ENCODE assay signal across 8 cellular contexts in the genomic region with DNA sequence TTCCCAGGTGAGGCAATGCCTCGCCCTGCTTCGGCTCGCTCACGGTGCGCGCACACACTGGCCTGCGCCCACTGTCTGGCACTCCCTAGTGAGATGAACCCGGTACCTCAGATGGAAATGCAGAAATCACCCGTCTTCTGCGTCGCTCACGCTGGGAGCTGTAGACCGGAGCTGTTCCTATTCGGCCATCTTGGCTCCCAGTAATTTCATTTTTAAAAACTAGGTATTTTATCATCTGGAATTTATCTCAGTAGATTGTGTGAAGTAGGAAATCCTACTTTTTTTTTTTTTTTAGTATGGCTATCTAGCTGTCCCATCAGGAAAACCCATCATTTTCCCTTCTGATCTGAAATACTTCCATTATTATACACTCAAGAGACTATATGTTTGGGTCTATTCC.
DNase-seq lines count a peak whose midpoint lies in the region; ATAC-seq and TF ChIP-seq lines count a peak whose summit lies in the region.
"Not testable (repeated sequence)": the region's sequence is repeated elsewhere in the genome, so short reads cannot be mapped to it uniquely, and the experiment has no call there.

No MANE protein-coding gene starts in this region.

- peak overlapping the region; percentile 57 for H3K9ac ChIP-seq in OCI-LY3 (ENCODE audit: low read length)

- H3K27me3 ChIP-seq in OCI-LY3 (ENCODE audit: low read depth, low read length); hepatocyte; lower lobe of right lung (ENCODE audit: low read depth): not testable (repeated sequence)

- CTCF ChIA-PET in HEK293 (lab: Yijun Ruan, JAX), result not testable (repeated sequence)
- CTCF ChIA-PET in activated CD8-positive, alpha-beta T cell treated with anti-CD3 and anti-CD28 coated beads, Interleukin-2, amount 10 ng/mL, durations not matched to agents 7 days and 5 days (lab: Charles Lee), result interaction anchor here (0.9 kb wide), 1 partner anchor 82 kb away, joined by 3 read pairs; no protein-coding TSS in a partner anchor

- not testable (repeated sequence) for H3K36me3 ChIP-seq in HEK293 (ENCODE audit: control insufficient read depth in 2 of 2, insufficient read depth in 1 of 2, low read length in 2 of 2); OCI-LY3 (replicated peaks; ENCODE audit: low read depth, low read length); hepatocyte (replicated peaks; ENCODE audit: insufficient read depth, low read depth); lower lobe of right lung

- TF ChIP-seq CTCF in 22Rv1 (IDR thresholded peaks at IDR 0.05); HEK293 (tag by site-specific recombination; IDR thresholded peaks at IDR 0.05); OCI-LY3 (IDR thresholded peaks at IDR 0.05; ENCODE audit: low read depth, low read length); chondrocyte (IDR thresholded peaks at IDR 0.05); hepatocyte (IDR thresholded peaks at IDR 0.05; ENCODE audit: poor library complexity); lower lobe of right lung (IDR thresholded peaks at IDR 0.05); progenitor cell of endocrine pancreas (IDR thresholded peaks at IDR 0.05; ENCODE audit: unreplicated experiment): not testable (repeated sequence)

- not testable (repeated sequence) for H3K9me2 ChIP-seq in hepatocyte (replicated peaks; ENCODE audit: insufficient read depth)

- not testable (repeated sequence) for H3K4me1 Mint-ChIP-seq in activated CD8-positive, alpha-beta T cell treated with anti-CD3 and anti-CD28 coated beads, Interleukin-2, amount 10 ng/mL, durations not matched to agents 7 days and 5 days (ENCODE audit: low read depth); chondrocyte (ENCODE audit: low read depth); progenitor cell of endocrine pancreas (ENCODE audit: low read depth)

- H3K4me2 ChIP-seq in OCI-LY3 (ENCODE audit: low read length), result peak overlapping the region; percentile 74
- H3K4me2 ChIP-seq in hepatocyte, result peak overlapping the region; percentile 77

- intact Hi-C loops in lower lobe of right lung (cut with DNase I), result not testable (repeated sequence)

- not testable (repeated sequence) for H3K4me3 ChIP-seq in HEK293 (ENCODE audit: low read depth, low read length)
- peak overlapping the region; percentile 74 for H3K4me3 ChIP-seq in OCI-LY3 (ENCODE audit: low read length)
- peak overlapping the region; percentile 64 for H3K4me3 ChIP-seq in hepatocyte
- peak overlapping the region; percentile 28 for H3K4me3 ChIP-seq in lower lobe of right lung

- H3K9me3 ChIP-seq in HEK293 (ENCODE audit: control insufficient read depth, insufficient read depth, low read depth, low read length); OCI-LY3 (ENCODE audit: insufficient read depth, low read length); hepatocyte (ENCODE audit: low read depth); lower lobe of right lung: not testable (repeated sequence)

- H4K20me1 ChIP-seq in OCI-LY3 (ENCODE audit: insufficient read depth, low read length); hepatocyte (ENCODE audit: insufficient read depth, poor library complexity, severe bottlenecking): not testable (repeated sequence)

- H3K9me3 Mint-ChIP-seq in activated CD8-positive, alpha-beta T cell treated with anti-CD3 and anti-CD28 coated beads, Interleukin-2, amount 10 ng/mL, durations not matched to agents 7 days and 5 days (ENCODE audit: insufficient read depth); chondrocyte (ENCODE audit: low read depth); progenitor cell of endocrine pancreas (ENCODE audit: low read depth): not testable (repeated sequence)

- peak overlapping the region; percentile 64 for H3K4me3 Mint-ChIP-seq in activated CD8-positive, alpha-beta T cell treated with anti-CD3 and anti-CD28 coated beads, Interleukin-2, amount 10 ng/mL, durations not matched to agents 7 days and 5 days
- H3K4me3 Mint-ChIP-seq in chondrocyte (ENCODE audit: unreplicated experiment) (peak overlapping the region; percentile 73), progenitor cell of endocrine pancreas (ENCODE audit: low read depth) (peak overlapping the region; percentile 81)

- not testable (repeated sequence) for DNase-seq in activated CD8-positive, alpha-beta T cell treated with anti-CD3 and anti-CD28 coated beads, Interleukin-2, amount 10 ng/mL, durations not matched to agents 7 days and 5 days; chondrocyte (ENCODE audit: low spot score); hepatocyte (ENCODE audit: low spot score); lower lobe of right lung; progenitor cell of endocrine pancreas (ENCODE audit: low spot score, unreplicated experiment)

- peak overlapping the region; percentile 68 for H3K27ac ChIP-seq in 22Rv1
- not testable (repeated sequence) for H3K27ac ChIP-seq in HEK293 (ENCODE audit: extremely low read depth, low read depth, low read length); OCI-LY3 (ENCODE audit: low read length); lower lobe of right lung
- H3K27ac ChIP-seq in hepatocyte, result peak overlapping the region; percentile 87

- WGBS in hepatocyte (ENCODE audit: low lambda C conversion rate, missing lambda C conversion rate), result 40% methylated on average over 10 of the region's 14 CpGs

- POLR2A ChIA-PET in HEK293 (lab: Yijun Ruan, JAX); activated CD8-positive, alpha-beta T cell treated with anti-CD3 and anti-CD28 coated beads, Interleukin-2, amount 10 ng/mL, durations not matched to agents 7 days and 5 days (lab: Charles Lee): not testable (repeated sequence)

- H3K36me3 Mint-ChIP-seq in activated CD8-positive, alpha-beta T cell treated with anti-CD3 and anti-CD28 coated beads, Interleukin-2, amount 10 ng/mL, durations not matched to agents 7 days and 5 days (ENCODE audit: low read depth); chondrocyte (ENCODE audit: low read depth); progenitor cell of endocrine pancreas (ENCODE audit: insufficient read depth): not testable (repeated sequence)

- not testable (repeated sequence) for H3K4me1 ChIP-seq in HEK293 (ENCODE audit: control insufficient read depth, insufficient read depth, low read length); OCI-LY3 (ENCODE audit: low read length); hepatocyte (ENCODE audit: insufficient read depth); lower lobe of right lung

- not testable (repeated sequence) for H3K27ac Mint-ChIP-seq in activated CD8-positive, alpha-beta T cell treated with anti-CD3 and anti-CD28 coated beads, Interleukin-2, amount 10 ng/mL, durations not matched to agents 7 days and 5 days; chondrocyte (ENCODE audit: unreplicated experiment)
- H3K27ac Mint-ChIP-seq in progenitor cell of endocrine pancreas, result peak overlapping the region; percentile 93

- not testable (repeated sequence) for ATAC-seq in activated CD8-positive, alpha-beta T cell treated with anti-CD3 and anti-CD28 coated beads, Interleukin-2, amount 10 ng/mL, durations not matched to agents 7 days and 5 days; lower lobe of right lung

- peak overlapping the region; percentile 43 for H2AFZ ChIP-seq in OCI-LY3 (ENCODE audit: low read depth, low read length)
- H2AFZ ChIP-seq in hepatocyte, result peak overlapping the region; percentile 81

- not testable (repeated sequence) for H3K79me2 ChIP-seq in OCI-LY3 (ENCODE audit: low read length); hepatocyte

- not testable (repeated sequence) for H3K27me3 Mint-ChIP-seq in activated CD8-positive, alpha-beta T cell treated with anti-CD3 and anti-CD28 coated beads, Interleukin-2, amount 10 ng/mL, durations not matched to agents 7 days and 5 days (ENCODE audit: low read depth); chondrocyte (ENCODE audit: low read depth); progenitor cell of endocrine pancreas

TF ChIP-seq in HEK293, 187 proteins besides CTCF, POLR2A, EP300 and RAD21:
- peak; percentile 17; the same call in 1 of the 2 replicates for TF ChIP-seq ZNF341 (tag by site-specific recombination; IDR thresholded peaks at IDR 0.05; ENCODE audit: low read depth)
